Comparison of ENCODE assay signal across 1 cellular context in the genomic region with DNA sequence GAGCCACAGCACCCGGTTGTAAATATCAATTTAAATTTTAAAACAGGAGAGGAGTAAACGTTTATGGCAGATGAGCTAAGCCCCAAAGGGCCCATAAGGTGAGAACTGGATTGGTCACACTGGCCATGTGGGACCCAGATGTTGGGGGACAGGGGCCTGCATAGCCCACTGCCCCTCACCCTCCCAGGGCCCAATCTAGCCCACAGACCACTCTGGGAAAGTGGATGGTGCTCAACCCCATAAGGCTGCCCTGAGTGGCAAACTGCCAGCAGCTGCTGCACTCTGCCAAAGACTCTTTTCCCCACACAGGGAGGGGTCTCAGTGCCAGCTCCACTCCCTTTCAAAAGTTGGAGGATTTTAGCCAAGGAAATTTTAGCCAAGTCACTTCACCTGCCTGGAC.
TF ChIP-seq lines count a peak whose summit lies in the region.

No MANE protein-coding gene starts in this region.

TF ChIP-seq in GM23338, 12 proteins besides CTCF, POLR2A, EP300 and RAD21 (continued from another document):
- TF ChIP-seq, protein P1, sequence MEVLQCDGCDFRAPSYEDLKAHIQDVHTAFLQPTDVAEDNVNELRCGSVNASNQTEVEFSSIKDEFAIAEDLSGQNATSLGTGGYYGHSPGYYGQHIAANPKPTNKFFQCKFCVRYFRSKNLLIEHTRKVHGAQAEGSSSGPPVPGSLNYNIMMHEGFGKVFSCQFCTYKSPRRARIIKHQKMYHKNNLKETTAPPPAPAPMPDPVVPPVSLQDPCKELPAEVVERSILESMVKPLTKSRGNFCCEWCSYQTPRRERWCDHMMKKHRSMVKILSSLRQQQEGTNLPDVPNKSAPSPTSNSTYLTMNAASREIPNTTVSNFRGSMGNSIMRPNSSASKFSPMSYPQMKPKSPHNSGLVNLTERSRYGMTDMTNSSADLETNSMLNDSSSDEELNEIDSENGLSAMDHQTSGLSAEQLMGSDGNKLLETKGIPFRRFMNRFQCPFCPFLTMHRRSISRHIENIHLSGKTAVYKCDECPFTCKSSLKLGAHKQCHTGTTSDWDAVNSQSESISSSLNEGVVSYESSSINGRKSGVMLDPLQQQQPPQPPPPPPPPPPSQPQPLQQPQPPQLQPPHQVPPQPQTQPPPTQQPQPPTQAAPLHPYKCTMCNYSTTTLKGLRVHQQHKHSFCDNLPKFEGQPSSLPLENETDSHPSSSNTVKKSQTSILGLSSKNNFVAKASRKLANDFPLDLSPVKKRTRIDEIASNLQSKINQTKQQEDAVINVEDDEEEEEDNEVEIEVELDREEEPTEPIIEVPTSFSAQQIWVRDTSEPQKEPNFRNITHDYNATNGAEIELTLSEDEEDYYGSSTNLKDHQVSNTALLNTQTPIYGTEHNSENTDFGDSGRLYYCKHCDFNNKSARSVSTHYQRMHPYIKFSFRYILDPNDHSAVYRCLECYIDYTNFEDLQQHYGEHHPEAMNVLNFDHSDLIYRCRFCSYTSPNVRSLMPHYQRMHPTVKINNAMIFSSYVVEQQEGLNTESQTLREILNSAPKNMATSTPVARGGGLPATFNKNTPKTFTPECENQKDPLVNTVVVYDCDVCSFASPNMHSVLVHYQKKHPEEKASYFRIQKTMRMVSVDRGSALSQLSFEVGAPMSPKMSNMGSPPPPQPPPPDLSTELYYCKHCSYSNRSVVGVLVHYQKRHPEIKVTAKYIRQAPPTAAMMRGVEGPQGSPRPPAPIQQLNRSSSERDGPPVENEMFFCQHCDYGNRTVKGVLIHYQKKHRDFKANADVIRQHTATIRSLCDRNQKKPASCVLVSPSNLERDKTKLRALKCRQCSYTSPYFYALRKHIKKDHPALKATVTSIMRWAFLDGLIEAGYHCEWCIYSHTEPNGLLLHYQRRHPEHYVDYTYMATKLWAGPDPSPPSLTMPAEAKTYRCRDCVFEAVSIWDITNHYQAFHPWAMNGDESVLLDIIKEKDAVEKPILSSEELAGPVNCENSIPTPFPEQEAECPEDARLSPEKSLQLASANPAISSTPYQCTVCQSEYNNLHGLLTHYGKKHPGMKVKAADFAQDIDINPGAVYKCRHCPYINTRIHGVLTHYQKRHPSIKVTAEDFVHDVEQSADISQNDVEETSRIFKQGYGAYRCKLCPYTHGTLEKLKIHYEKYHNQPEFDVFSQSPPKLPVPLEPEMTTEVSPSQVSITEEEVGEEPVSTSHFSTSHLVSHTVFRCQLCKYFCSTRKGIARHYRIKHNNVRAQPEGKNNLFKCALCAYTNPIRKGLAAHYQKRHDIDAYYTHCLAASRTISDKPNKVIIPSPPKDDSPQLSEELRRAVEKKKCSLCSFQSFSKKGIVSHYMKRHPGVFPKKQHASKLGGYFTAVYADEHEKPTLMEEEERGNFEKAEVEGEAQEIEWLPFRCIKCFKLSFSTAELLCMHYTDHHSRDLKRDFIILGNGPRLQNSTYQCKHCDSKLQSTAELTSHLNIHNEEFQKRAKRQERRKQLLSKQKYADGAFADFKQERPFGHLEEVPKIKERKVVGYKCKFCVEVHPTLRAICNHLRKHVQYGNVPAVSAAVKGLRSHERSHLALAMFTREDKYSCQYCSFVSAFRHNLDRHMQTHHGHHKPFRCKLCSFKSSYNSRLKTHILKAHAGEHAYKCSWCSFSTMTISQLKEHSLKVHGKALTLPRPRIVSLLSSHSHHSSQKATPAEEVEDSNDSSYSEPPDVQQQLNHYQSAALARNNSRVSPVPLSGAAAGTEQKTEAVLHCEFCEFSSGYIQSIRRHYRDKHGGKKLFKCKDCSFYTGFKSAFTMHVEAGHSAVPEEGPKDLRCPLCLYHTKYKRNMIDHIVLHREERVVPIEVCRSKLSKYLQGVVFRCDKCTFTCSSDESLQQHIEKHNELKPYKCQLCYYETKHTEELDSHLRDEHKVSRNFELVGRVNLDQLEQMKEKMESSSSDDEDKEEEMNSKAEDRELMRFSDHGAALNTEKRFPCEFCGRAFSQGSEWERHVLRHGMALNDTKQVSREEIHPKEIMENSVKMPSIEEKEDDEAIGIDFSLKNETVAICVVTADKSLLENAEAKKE (CRISPR knock-in tag; IDR thresholded peaks at IDR 0.05) = no peak
- no peak for TF ChIP-seq POLR2AphosphoS5 (IDR thresholded peaks at IDR 0.05; ENCODE audit: low read depth)
- no peak for TF ChIP-seq CREB1 (CRISPR knock-in tag; IDR thresholded peaks at IDR 0.05; ENCODE audit: low read depth)
